In the genomic region with DNA sequence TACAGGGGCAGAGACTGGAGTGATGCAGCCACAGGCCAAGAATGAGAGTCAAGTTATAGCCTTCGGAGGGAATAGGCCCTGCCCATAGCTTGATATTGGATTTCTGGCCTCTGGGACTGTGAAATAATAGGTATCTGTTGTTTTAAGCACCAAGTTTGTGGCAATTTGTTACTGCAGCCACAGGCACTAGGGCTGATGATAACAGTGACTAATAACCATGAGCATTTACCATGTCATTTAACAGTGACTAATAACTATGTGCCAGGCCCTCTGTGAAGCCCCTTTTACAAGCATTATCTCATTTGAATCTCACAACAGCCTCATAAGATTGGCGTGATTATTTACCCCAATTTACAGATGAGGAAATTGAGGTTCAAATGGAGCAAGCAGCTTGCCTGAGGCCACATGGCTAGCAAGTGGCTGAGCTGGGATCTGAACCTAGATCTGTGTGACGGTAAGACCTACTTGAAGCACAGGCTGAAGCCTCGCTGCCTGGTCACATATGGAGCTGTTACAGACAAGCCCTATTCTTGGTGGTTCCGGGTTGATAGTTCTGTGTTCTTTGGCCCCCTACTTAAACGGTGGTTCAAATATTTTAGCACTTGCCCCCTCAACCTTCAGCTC, we compare ENCODE assay signal across 12 cellular contexts.
DNase-seq lines count a peak whose midpoint lies in the region; ATAC-seq and TF ChIP-seq lines count a peak whose summit lies in the region.
"Had no signal": no experiment of that assay in that cellular context is flagged by ENCODE, and none has a peak within 500 bp of the region (broad histone marks: within the 10 kb centered on the region; RNA-seq: fewer than 3 reads in every experiment).

No MANE protein-coding gene starts in this region.

- peak overlapping the region; percentile 55 for H3K4me2 ChIP-seq in smooth muscle cell

- H2AFZ ChIP-seq in smooth muscle cell (ENCODE audit: low read depth): no peak overlapping the region

- 60% methylated on average over 6 of the region's 6 CpGs for WGBS in smooth muscle cell (ENCODE audit: low lambda C conversion rate)

- H3K9me3 ChIP-seq in RWPE2 (ENCODE audit: severe bottlenecking) (no peaks in the 10 kb centered on the region), smooth muscle cell (replicated peaks; ENCODE audit: low read depth) (no peaks in the 10 kb centered on the region)

- TF ChIP-seq CTCF in RWPE2 (IDR thresholded peaks at IDR 0.05; ENCODE audit: poor library complexity, severe bottlenecking): no peak
- TF ChIP-seq CTCF in smooth muscle cell (IDR thresholded peaks at IDR 0.05; ENCODE audit: borderline replicate concordance, insufficient read depth, poor library complexity, severe bottlenecking): no peak

- H3K36me3 ChIP-seq in RWPE2 (ENCODE audit: low read depth) (no peaks in the 10 kb centered on the region), smooth muscle cell (ENCODE audit: low read depth) (no peaks in the 10 kb centered on the region)

- H3K4me1 ChIP-seq in RWPE2 (ENCODE audit: insufficient read depth, poor library complexity, severe bottlenecking) (no peaks in the 10 kb centered on the region), smooth muscle cell (ENCODE audit: low read depth) (no peaks in the 10 kb centered on the region)

- H3K9ac ChIP-seq in smooth muscle cell (ENCODE audit: low read depth): peak overlapping the region; percentile 56

- H3K4me3 ChIP-seq in RWPE2 (ENCODE audit: severe bottlenecking) (no peak overlapping the region), smooth muscle cell (no peak overlapping the region)
- H3K4me3 ChIP-seq: skin epidermis had no signal

- H3K27ac ChIP-seq in RWPE2 (ENCODE audit: poor library complexity, severe bottlenecking) (no peak overlapping the region), smooth muscle cell (ENCODE audit: low read depth) (peak overlapping the region; percentile 85)

- no peaks in the 10 kb centered on the region for H4K20me1 ChIP-seq in smooth muscle cell (ENCODE audit: low read depth)

- ATAC-seq in GM18520 (IDR thresholded peaks at IDR 0.05; ENCODE audit: unreplicated experiment): peak; percentile 52
- ATAC-seq in RWPE2 (ENCODE audit: low read depth): peak; percentile 51; the same call in 2 of the 3 replicates
- ATAC-seq in HG03439 (IDR thresholded peaks at IDR 0.05; ENCODE audit: unreplicated experiment): no peak
- ATAC-seq: activated T-helper 17 cell treated with anti-CD3 and anti-CD28 coated beads, Interleukin-2, amount 50 U/mL, for 72 hours had no signal

- H3F3A ChIP-seq in smooth muscle cell (ENCODE audit: low read depth): peaks cover 4% of the 10 kb centered on the region

- H3K27me3 ChIP-seq in RWPE2 (ENCODE audit: insufficient read depth, poor library complexity, severe bottlenecking) (no peaks in the 10 kb centered on the region), smooth muscle cell (ENCODE audit: low read depth) (no peaks in the 10 kb centered on the region)

- DNase-seq in RWPE2 (ENCODE audit: low spot score) (no peak), fibroblast of gingiva (ENCODE audit: low read depth) (peak; percentile 15), smooth muscle cell (lab: John Stamatoyannopoulos, UW; ENCODE audit: unreplicated experiment) (no peak), SIG-M5 treated with dmso at 0.1 percent for 504 hours (lab: John Stamatoyannopoulos, UW; ENCODE audit: unreplicated experiment) (no peak), NCI-H226 (no peak)
- DNase-seq: cortex of kidney, midbrain, SIG-M5 had no signal

- H3K79me2 ChIP-seq in smooth muscle cell (ENCODE audit: low read depth): no peaks in the 10 kb centered on the region
